Comparison of ENCODE assay signal across 8 cellular contexts in genomic region chr17:43483674-43484551, GRCh38. TPM values are rescaled to one million over a fixed set of nuclear protein-coding genes. Genes with fewer than 3 reads are reported as not detected.
DNase-seq lines count a peak whose midpoint lies in the region; ATAC-seq, FAIRE-seq and TF ChIP-seq lines count a peak whose summit lies in the region.

Gene DHX8, plus strand, starts transcription at chr17:43483975. Its CDS starts 63 bp downstream, at chr17:43484038.

- H3K9ac ChIP-seq in OCI-LY3 (ENCODE audit: low read length) (peak within 1 kb of the TSS; percentile 80), endothelial cell of umbilical vein (replicated peaks; ENCODE audit: extremely low read depth, insufficient read depth, low read length) (peak within 1 kb of the TSS; percentile 85)

- no peaks in the 10 kb centered on the region for H4K20me1 ChIP-seq in OCI-LY3 (ENCODE audit: insufficient read depth, low read length)
- H4K20me1 ChIP-seq in endothelial cell of umbilical vein (replicated peaks; ENCODE audit: control insufficient read depth, extremely low read depth, insufficient read depth, low read length), result no peaks in the 10 kb centered on the region

- no peaks in the 10 kb centered on the region for H3K9me1 ChIP-seq in endothelial cell of umbilical vein (replicated peaks; ENCODE audit: control insufficient read depth, extremely low read depth, insufficient read depth, low read length)

- TSS peak; percentile 60 for BruUV-seq in endothelial cell of umbilical vein (replicated peaks; lab: Mats Ljungman, UMichigan)

- H3K27me3 ChIP-seq in OCI-LY3 (ENCODE audit: low read depth, low read length) (no peaks in the 10 kb centered on the region), endothelial cell of umbilical vein (ENCODE audit: control insufficient read depth in 2 of 2, insufficient read depth in 2 of 2, low read length in 2 of 2) (no peaks in the 10 kb centered on the region)

- peak within 1 kb of the TSS; percentile 90 for H3K4me2 ChIP-seq in OCI-LY3 (ENCODE audit: low read length)
- peak within 1 kb of the TSS; percentile 60 for H3K4me2 ChIP-seq in endothelial cell of umbilical vein (ENCODE audit: insufficient read depth, low read length)

- peaks cover 50% of the 10 kb centered on the region for H3K79me2 ChIP-seq in OCI-LY3 (ENCODE audit: low read length)
- peaks cover 42% of the 10 kb centered on the region for H3K79me2 ChIP-seq in endothelial cell of umbilical vein (ENCODE audit: control insufficient read depth, insufficient read depth, low read length)

- POLR2A ChIA-PET in endothelial cell of umbilical vein (lab: Charles Lee), result interaction anchor here (0.6 to 3.2 kb wide), 6 partner anchors 79 to 122 kb away, joined by 8 to 50 read pairs (median 16); partner anchors contain the start of gene ARL4D

- CTCF ChIA-PET in endothelial cell of umbilical vein (lab: Charles Lee), result interaction anchor here (0.6 to 12.1 kb wide), 43 partner anchors 11 to 460 kb away, joined by 3 to 434 read pairs (median 4); partner anchors contain the start of genes ARL4D, ETV4 and TMEM106A

- DNase-seq in DMS 273 (lab: John Stamatoyannopoulos, UW; ENCODE audit: unreplicated experiment) (peak; percentile 99), HuH-7 (ENCODE audit: low spot score) (peak; percentile 86), activated T-cell treated with anti-CD3 and anti-CD28 coated beads for 1 hour (ENCODE audit: low read depth) (peak; percentile 98), endothelial cell of umbilical vein (ENCODE audit: low read depth, low spot score) (peak; percentile 99), middle frontal gyrus (ENCODE audit: extremely low spot score, low spot score) (peak; percentile 98)
- DNase-seq in stimulated activated CD8-positive, alpha-beta memory T cell treated with anti-CD3 and anti-CD28 coated beads, Interleukin-4, amount 100 ng/mL, for 1 hour (ENCODE audit: low read depth in 2 of 2, low spot score in 1 of 2), result peak; percentile 97 to 98

- FAIRE-seq in endothelial cell of umbilical vein (lab: Jason Lieb, UNC), result peak; percentile 99

- H3K27ac ChIP-seq in OCI-LY3 (ENCODE audit: low read length), result peak within 1 kb of the TSS; percentile 52
- H3K27ac ChIP-seq in endothelial cell of umbilical vein (ENCODE audit: insufficient read depth, low read depth, low read length), result peak within 1 kb of the TSS; percentile 42

- H3K4me1 ChIP-seq in OCI-LY3 (ENCODE audit: low read length) (peaks cover 14% of the 10 kb centered on the region), endothelial cell of umbilical vein (ENCODE audit: control insufficient read depth, extremely low read depth, insufficient read depth, low read length) (peaks cover 11% of the 10 kb centered on the region)

- peak; percentile 90 for TF ChIP-seq POLR2A in endothelial cell of umbilical vein (IDR thresholded peaks at IDR 0.05; ENCODE audit: low read depth, low read length)

- H2AFZ ChIP-seq in OCI-LY3 (ENCODE audit: low read depth, low read length), result peak within 1 kb of the TSS; percentile 90
- H2AFZ ChIP-seq in endothelial cell of umbilical vein (ENCODE audit: low read depth, low read length), result peak within 1 kb of the TSS; percentile 95

- intact Hi-C loops in endothelial cell of umbilical vein (cut with micrococcal nuclease), result loop anchor here (1.0 to 2.0 kb wide), 5 partner anchors 86 to 123 kb away; partner anchors contain the start of gene ARL4D

- H3K4me3 ChIP-seq in OCI-LY3 (ENCODE audit: low read length) (peak within 1 kb of the TSS; percentile 82), endothelial cell of umbilical vein (replicated peaks in 1 of 3; ENCODE audit: insufficient read depth in 1 of 3, low read depth in 1 of 3, low read length in 3 of 3) (peak within 1 kb of the TSS; percentile 53 to 89 (median 83))

- peak; percentile 92 for ATAC-seq in GM21447 (IDR thresholded peaks at IDR 0.05; ENCODE audit: unreplicated experiment)

- H3K9me3 ChIP-seq in OCI-LY3 (ENCODE audit: insufficient read depth, low read length) (no peaks in the 10 kb centered on the region), endothelial cell of umbilical vein (replicated peaks; ENCODE audit: control insufficient read depth, insufficient read depth, low read length) (no peaks in the 10 kb centered on the region)

- dilution Hi-C loops in endothelial cell of umbilical vein (cut with MboI; ENCODE audit: extremely low pct_ligation_motif_present, low sequenced_read_pairs), result no loop called here

- H3K36me3 ChIP-seq in OCI-LY3 (replicated peaks; ENCODE audit: low read depth, low read length) (no peaks in the 10 kb centered on the region), endothelial cell of umbilical vein (ENCODE audit: control insufficient read depth in 2 of 2, extremely low read depth in 1 of 2, insufficient read depth in 2 of 2, low read length in 2 of 2) (no peaks in the 10 kb centered on the region)

- TF ChIP-seq CTCF in OCI-LY3 (IDR thresholded peaks at IDR 0.05; ENCODE audit: low read depth, low read length), result peak; percentile 100
- peak; percentile 100 for TF ChIP-seq CTCF in endothelial cell of umbilical vein (IDR thresholded peaks at IDR 0.05; ENCODE audit: extremely low read depth in 1 of 2, insufficient read depth in 1 of 2, low read depth in 1 of 2, low read length in 2 of 2)

TF ChIP-seq in endothelial cell of umbilical vein, 7 proteins besides CTCF, POLR2A, EP300 and RAD21:
- peak; percentile 27 for TF ChIP-seq MYC (IDR thresholded peaks at IDR 0.05; ENCODE audit: low read depth, low read length)
- no peak for TF ChIP-seq EZH2 (IDR thresholded peaks at IDR 0.05; ENCODE audit: borderline replicate concordance, low read depth, low read length, severe bottlenecking)
- TF ChIP-seq, protein P1, sequence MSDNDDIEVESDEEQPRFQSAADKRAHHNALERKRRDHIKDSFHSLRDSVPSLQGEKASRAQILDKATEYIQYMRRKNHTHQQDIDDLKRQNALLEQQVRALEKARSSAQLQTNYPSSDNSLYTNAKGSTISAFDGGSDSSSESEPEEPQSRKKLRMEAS (IDR thresholded peaks at IDR 0.05; ENCODE audit: insufficient read depth, insufficient read length), result peak; percentile 21
- TF ChIP-seq GATA2 (IDR thresholded peaks at IDR 0.05; ENCODE audit: insufficient read depth, insufficient read length, low read depth, low read length), result no peak
- TF ChIP-seq POLR2AphosphoS5 (IDR thresholded peaks at IDR 0.05; ENCODE audit: insufficient read depth, low read depth, low read length), result peak; percentile 64
- no peak for TF ChIP-seq JUN (IDR thresholded peaks at IDR 0.05; ENCODE audit: borderline replicate concordance, insufficient read depth, insufficient read length, low read depth)
- no peak for TF ChIP-seq FOS (IDR thresholded peaks at IDR 0.05; ENCODE audit: borderline replicate concordance, insufficient read depth, low read length)

RNA-seq across cellular contexts. Expression of gene DHX8, which starts in this region (rescaled TPM):
- total RNA-seq in endothelial cell of umbilical vein, result 52.1 and 65.6 TPM in 2 replicates
- 32.7 and 34.9 TPM in 2 replicates for polyA plus RNA-seq in endothelial cell of umbilical vein
- polyA plus RNA-seq in endothelial cell of umbilical vein (2011; cell fraction: cytosol; rRNA removed), result 32.9 and 36.9 TPM in 2 replicates
- polyA plus RNA-seq in endothelial cell of umbilical vein (2011; cell fraction: nucleus; rRNA removed), result 65.5 and 65.7 TPM in 2 replicates
- 36.1 and 40.4 TPM in 2 replicates for polyA plus RNA-seq in endothelial cell of umbilical vein (2012)
- polyA minus RNA-seq in endothelial cell of umbilical vein, result 74.9 and 79.9 TPM in 2 replicates
- polyA minus RNA-seq in endothelial cell of umbilical vein (2011; cell fraction: cytosol; rRNA and poly(A)+ RNA removed), result 32.6 TPM
- polyA minus RNA-seq in endothelial cell of umbilical vein (2011; cell fraction: nucleus; rRNA and poly(A)+ RNA removed), result 27.4 and 39.6 TPM in 2 replicates

Comparison
In these comparisons a context has a peak if more than half of its experiments do, and no peak if none do; other contexts are left out.
1. Peak in every context shown above with its lines: DNase-seq, ATAC-seq, H3K4me3 ChIP-seq and H3K27ac ChIP-seq.